16 cellular contexts compared by ENCODE assay signal in genomic region chr6:52496609-52497008, GRCh38.
"Had no signal": no experiment of that assay in that cellular context is flagged by ENCODE, and none has a peak within 500 bp of the region (broad histone marks: within the 10 kb centered on the region; RNA-seq: fewer than 3 reads in every experiment).

No MANE protein-coding gene starts in this region.

- H3K36me3 ChIP-seq: thoracic aorta had no signal

- H3K27ac Mint-ChIP-seq: activated CD4-positive, alpha-beta T cell treated with anti-CD3 and anti-CD28 coated beads, Interleukin-2, amount 10 ng/mL, durations not matched to agents 24 days and 14 days; activated naive CD8-positive, alpha-beta T cell treated with anti-CD3 and anti-CD28 coated beads for 36 hours; activated T-helper 1 cell treated with anti-CD3 and anti-CD28 coated beads, Interleukin-12 subunit alpha, Interleukin-12 subunit beta, Interleukin-2, Interleukin-4 antibody, amounts not matched to agents 30 ng/mL and 10 ng/mL and 1 ng/mL, durations not matched to agents 14 hours and 24 hours and 36 hours; dendritic cell treated with granulocyte-macrophage colony-stimulating factor and Interleukin-4, amounts not matched to agents 40 ng/mL and 50 ng/mL, for 4 days; mesothelial cell of epicardium had no signal

- H3K4me1 Mint-ChIP-seq: activated naive CD8-positive, alpha-beta T cell treated with anti-CD3 and anti-CD28 coated beads for 36 hours; central memory CD8-positive, alpha-beta T cell; mesothelial cell of epicardium; neural crest cell had no signal

- H3K9me3 ChIP-seq: thoracic aorta had no signal

- H3K27me3 ChIP-seq: heart left ventricle had no signal

- H3K4me3 ChIP-seq: heart left ventricle, thoracic aorta had no signal

- H3K27me3 Mint-ChIP-seq: activated CD4-positive, alpha-beta T cell treated with anti-CD3 and anti-CD28 coated beads, Interleukin-2, amount 10 ng/mL, durations not matched to agents 24 days and 14 days; activated naive CD8-positive, alpha-beta T cell treated with anti-CD3 and anti-CD28 coated beads for 36 hours; central memory CD8-positive, alpha-beta T cell; dendritic cell treated with granulocyte-macrophage colony-stimulating factor and Interleukin-4, amounts not matched to agents 40 ng/mL and 50 ng/mL, for 4 days; effector memory CD8-positive, alpha-beta T cell had no signal

- DNase-seq: activated CD4-positive, alpha-beta T cell treated with anti-CD3 and anti-CD28 coated beads, Interleukin-2, amount 10 ng/mL, durations not matched to agents 24 days and 14 days; activated CD4-positive, CD25-positive, alpha-beta regulatory T cell; activated CD8-positive, alpha-beta memory T cell treated with anti-CD3 and anti-CD28 coated beads for 24 hours; activated naive CD8-positive, alpha-beta T cell treated with anti-CD3 and anti-CD28 coated beads for 36 hours; effector memory CD8-positive, alpha-beta T cell; heart left ventricle had no signal

- H3K27ac ChIP-seq: epithelial cell of prostate had no signal

- H3K9me3 Mint-ChIP-seq: activated CD4-positive, alpha-beta T cell treated with anti-CD3 and anti-CD28 coated beads, Interleukin-2, amount 10 ng/mL, durations not matched to agents 24 days and 14 days; activated naive CD8-positive, alpha-beta T cell treated with anti-CD3 and anti-CD28 coated beads for 36 hours; central memory CD8-positive, alpha-beta T cell; effector memory CD8-positive, alpha-beta T cell had no signal

- ATAC-seq: effector memory CD8-positive, alpha-beta T cell; heart left ventricle; sciatic nerve had no signal

- H3K4me3 Mint-ChIP-seq: activated CD4-positive, alpha-beta T cell treated with anti-CD3 and anti-CD28 coated beads, Interleukin-2, amount 10 ng/mL, durations not matched to agents 24 days and 14 days; activated naive CD8-positive, alpha-beta T cell treated with anti-CD3 and anti-CD28 coated beads for 36 hours; activated T-helper 1 cell treated with anti-CD3 and anti-CD28 coated beads, Interleukin-12 subunit alpha, Interleukin-12 subunit beta, Interleukin-2, Interleukin-4 antibody, amounts not matched to agents 30 ng/mL and 10 ng/mL and 1 ng/mL, durations not matched to agents 14 hours and 24 hours and 36 hours; brain; central memory CD8-positive, alpha-beta T cell; dendritic cell treated with granulocyte-macrophage colony-stimulating factor and Interleukin-4, amounts not matched to agents 40 ng/mL and 50 ng/mL, for 4 days; effector memory CD8-positive, alpha-beta T cell; mesothelial cell of epicardium; neural crest cell had no signal

- FAIRE-seq: frontal cortex had no signal
